ENCODE assay signal across 1 cellular context in the genomic region with DNA sequence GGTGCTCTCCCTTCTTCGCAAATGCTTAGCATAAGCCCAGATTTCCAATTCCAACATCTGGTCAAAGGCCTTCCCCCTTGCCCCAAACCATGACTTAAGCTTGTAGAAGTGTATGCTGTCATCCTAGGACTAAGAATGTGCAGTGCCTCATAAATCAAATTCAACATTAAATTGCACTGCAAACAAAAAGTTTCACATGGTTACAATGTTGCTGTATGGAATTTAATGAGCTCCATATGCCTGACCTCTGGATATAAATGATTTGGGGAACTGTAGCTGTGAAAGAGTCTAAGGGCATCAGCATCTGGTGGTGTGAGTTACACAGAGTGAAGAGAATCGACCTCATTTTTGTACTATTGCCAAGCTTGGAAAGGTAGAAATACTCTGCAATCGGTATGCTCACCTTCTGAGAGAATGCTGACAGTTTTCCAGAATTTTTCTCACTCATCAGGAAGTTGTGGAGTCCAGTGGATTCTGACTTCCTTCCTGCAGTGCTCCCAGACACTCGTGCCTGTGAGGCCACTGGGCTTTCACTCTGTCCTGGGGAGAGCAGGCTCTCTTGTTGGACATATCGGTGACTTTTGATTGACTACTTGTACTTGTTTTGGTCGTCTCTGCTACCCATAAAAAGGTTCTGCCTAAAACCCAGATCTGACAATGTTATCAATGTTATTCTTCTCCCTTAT.
TF ChIP-seq lines count a peak whose summit lies in the region.

No MANE protein-coding gene starts in this region.

TF ChIP-seq in endothelial cell of umbilical vein, 7 proteins besides CTCF, POLR2A, EP300 and RAD21:
- TF ChIP-seq FOS (IDR thresholded peaks at IDR 0.05; ENCODE audit: borderline replicate concordance, insufficient read depth, low read length) (no peak), GATA2 (IDR thresholded peaks at IDR 0.05; ENCODE audit: insufficient read depth, insufficient read length, low read depth, low read length) (no peak), EZH2 (IDR thresholded peaks at IDR 0.05; ENCODE audit: borderline replicate concordance, low read depth, low read length, severe bottlenecking) (no peak), POLR2AphosphoS5 (IDR thresholded peaks at IDR 0.05; ENCODE audit: insufficient read depth, low read depth, low read length) (no peak), MYC (IDR thresholded peaks at IDR 0.05; ENCODE audit: low read depth, low read length) (no peak), JUN (IDR thresholded peaks at IDR 0.05; ENCODE audit: borderline replicate concordance, insufficient read depth, insufficient read length, low read depth) (no peak), MAX (IDR thresholded peaks at IDR 0.05; ENCODE audit: insufficient read depth, insufficient read length) (no peak)
